Comparison of ENCODE assay signal across 2 cellular contexts in genomic region chr5:108442063-108442651, GRCh38.
DNase-seq lines count a peak whose midpoint lies in the region; ATAC-seq, FAIRE-seq and TF ChIP-seq lines count a peak whose summit lies in the region.
"Not testable (repeated sequence)": the region's sequence is repeated elsewhere in the genome, so short reads cannot be mapped to it uniquely, and the experiment has no call there.

No MANE protein-coding gene starts in this region.

- not testable (repeated sequence) for H3K27ac ChIP-seq in K562 (ENCODE audit: extremely low read depth, low read depth, low read length)

- H3K4me1 ChIP-seq in K562 (replicated peaks in 1 of 2; ENCODE audit: control insufficient read depth in 2 of 2, insufficient read depth in 2 of 2, low read length in 2 of 2) = not testable (repeated sequence)

- H3K9me1 ChIP-seq in K562 (ENCODE audit: control insufficient read depth, insufficient read depth, low read length) = not testable (repeated sequence)

- not testable (repeated sequence) for TF ChIP-seq POLR2A in K562 (conservative IDR thresholded peaks at IDR 0.05)

- H2AFZ ChIP-seq in K562 (ENCODE audit: low read depth, low read length) = not testable (repeated sequence)

- not testable (repeated sequence) for TF ChIP-seq RAD21 in K562 (CRISPR knock-in tag; conservative IDR thresholded peaks at IDR 0.05 in 1 of 2, IDR thresholded peaks at IDR 0.05 in 1 of 2)

- not testable (repeated sequence) for H3K36me3 ChIP-seq in K562 (ENCODE audit: control insufficient read depth, insufficient read depth, low read length)

- not testable (repeated sequence) for H3K4me3 ChIP-seq in K562

- not testable (repeated sequence) for H3K4me2 ChIP-seq in K562 (ENCODE audit: insufficient read depth, low read length)

- WGBS in K562 (ENCODE audit: insufficient coverage, low coverage, missing lambda C conversion rate) = 1% methylated on average over 12 of the region's 24 CpGs

- intact Hi-C loops in K562 (cut with micrococcal nuclease) = not testable (repeated sequence)

- H4K20me1 ChIP-seq in K562 (replicated peaks; ENCODE audit: control insufficient read depth, insufficient read depth, low read length) = not testable (repeated sequence)

- FAIRE-seq in K562 (lab: Jason Lieb, UNC) = not testable (repeated sequence)

- in situ Hi-C loops in K562 (cut with MboI) = not testable (repeated sequence)

- peak; percentile 4 for DNase-seq in activated gamma-delta T cell (lab: John Stamatoyannopoulos, UW)
- not testable (repeated sequence) for DNase-seq in K562 (ENCODE audit: extremely low read depth in 1 of 4, low spot score in 3 of 4)

- TF ChIP-seq EP300 in K562 (IDR thresholded peaks at IDR 0.05; ENCODE audit: low read length) = not testable (repeated sequence)

- not testable (repeated sequence) for TF ChIP-seq CTCF in K562 (IDR thresholded peaks at IDR 0.05 in 2 of 3, conservative IDR thresholded peaks at IDR 0.05 in 1 of 3; ENCODE audit: insufficient read depth in 2 of 3, low read depth in 1 of 3, low read length in 3 of 3)

- not testable (repeated sequence) for BruUV-seq in K562 (replicated peaks; lab: Mats Ljungman, UMichigan)

- not testable (repeated sequence) for H3K9ac ChIP-seq in K562 (ENCODE audit: insufficient read depth in 1 of 2, low read depth in 2 of 2, low read length in 2 of 2)

- CTCF ChIA-PET in K562 (lab: Yijun Ruan, JAX; ENCODE audit: low intra/inter-chr PET ratio) = not testable (repeated sequence)

- H3K27me3 ChIP-seq in K562 (ENCODE audit: control insufficient read depth in 2 of 2, insufficient read depth in 2 of 2, low read length in 2 of 2) = not testable (repeated sequence)

- not testable (repeated sequence) for H3K79me2 ChIP-seq in K562 (ENCODE audit: control insufficient read depth, insufficient read depth, low read length)

- POLR2A ChIA-PET in K562 (lab: Yijun Ruan, JAX) = interaction anchor here (0.9 kb wide), 1 partner anchor 17 kb away, joined by 5 read pairs; no protein-coding TSS in a partner anchor

- not testable (repeated sequence) for ATAC-seq in K562

- not testable (repeated sequence) for H3K9me3 ChIP-seq in K562 (replicated peaks; ENCODE audit: control insufficient read depth, insufficient read depth, low read depth, low read length)

TF ChIP-seq in K562, 482 proteins besides CTCF, POLR2A, EP300 and RAD21:
- peak; percentile 29; the same call in 1 of the 2 replicates for TF ChIP-seq EGR1 (conservative IDR thresholded peaks at IDR 0.05)
